ENCODE assay signal across 27 cellular contexts in genomic region chrX:41716217-41716616, GRCh38. TPM values are rescaled to one million over a fixed set of nuclear protein-coding genes. Genes with fewer than 3 reads are reported as not detected.
A peak's percentile ranks its signal among the peaks of the same experiment; 100 is the strongest.
DNase-seq lines count a peak whose midpoint lies in the region; ATAC-seq and FAIRE-seq lines count a peak whose summit lies in the region.
"Had no signal": no experiment of that assay in that cellular context is flagged by ENCODE, and none has a peak within 500 bp of the region (broad histone marks: within the 10 kb centered on the region; RNA-seq: fewer than 3 reads in every experiment).

No MANE protein-coding gene starts in this region.

- H3K36me3 Mint-ChIP-seq in activated T-cell treated with anti-CD3 and anti-CD28 coated beads, Interleukin-2, amount 50 U/mL, for 72 hours (ENCODE audit: insufficient read depth in 2 of 2): peaks cover 13 to 26% of the 10 kb centered on the region in 2 donors
- peaks cover 30% of the 10 kb centered on the region for H3K36me3 Mint-ChIP-seq in T-helper 1 cell treated with Interleukin-12 subunit alpha and Interleukin-12 subunit beta and Interleukin-4 antibody, amounts not matched to agents 30 μg/mL and 1 μg/mL, for 36 hours (ENCODE audit: low read depth)
- peaks cover 5 to 29% (median 16%) of the 10 kb centered on the region in 3 donors for H3K36me3 Mint-ChIP-seq in naive thymus-derived CD8-positive, alpha-beta T cell

- H3K9me3 Mint-ChIP-seq in activated T-cell treated with anti-CD3 and anti-CD28 coated beads, Interleukin-2, amount 50 U/mL, for 72 hours: peaks cover 4 to 7% of the 10 kb centered on the region in 2 donors
- H3K9me3 Mint-ChIP-seq in T-helper 1 cell treated with Interleukin-12 subunit alpha and Interleukin-12 subunit beta and Interleukin-4 antibody, amounts not matched to agents 30 μg/mL and 1 μg/mL, for 36 hours: peaks cover 20% of the 10 kb centered on the region
- peaks cover 0 to 31% (median 9%) of the 10 kb centered on the region in 9 donors for H3K9me3 Mint-ChIP-seq in naive thymus-derived CD8-positive, alpha-beta T cell

- peaks cover 14% of the 10 kb centered on the region for H3K27me3 Mint-ChIP-seq in activated T-cell treated with anti-CD3 and anti-CD28 coated beads, Interleukin-2, amount 50 U/mL, for 72 hours (ENCODE audit: low read depth)
- no peaks in the 10 kb centered on the region for H3K27me3 Mint-ChIP-seq in T-helper 1 cell treated with Interleukin-12 subunit alpha and Interleukin-12 subunit beta and Interleukin-4 antibody, amounts not matched to agents 30 μg/mL and 1 μg/mL, for 36 hours (ENCODE audit: low read depth)
- H3K27me3 Mint-ChIP-seq in naive thymus-derived CD8-positive, alpha-beta T cell: no peaks in the 10 kb centered on the region

- POLR2A ChIA-PET in naive thymus-derived CD8-positive, alpha-beta T cell (lab: Charles Lee): interaction anchor here (0.8 kb wide), 1 partner anchor 10 kb away, joined by 3 read pairs; no protein-coding TSS in a partner anchor

- H3K4me1 Mint-ChIP-seq in activated T-cell treated with anti-CD3 and anti-CD28 coated beads, Interleukin-2, amount 50 U/mL, for 72 hours (ENCODE audit: low read depth): peaks cover 27% of the 10 kb centered on the region
- H3K4me1 Mint-ChIP-seq in T-helper 1 cell treated with Interleukin-12 subunit alpha and Interleukin-12 subunit beta and Interleukin-4 antibody, amounts not matched to agents 30 μg/mL and 1 μg/mL, for 36 hours (ENCODE audit: low read depth): peaks cover 37% of the 10 kb centered on the region
- peaks cover 15 to 60% (median 41%) of the 10 kb centered on the region in 4 donors for H3K4me1 Mint-ChIP-seq in naive thymus-derived CD8-positive, alpha-beta T cell

- peak overlapping the region in 1 of 2 donors; percentile 39 for H3K4me3 Mint-ChIP-seq in activated T-cell treated with anti-CD3 and anti-CD28 coated beads, Interleukin-2, amount 50 U/mL, for 72 hours
- no peak overlapping the region for H3K4me3 Mint-ChIP-seq in T-helper 1 cell treated with Interleukin-12 subunit alpha and Interleukin-12 subunit beta and Interleukin-4 antibody, amounts not matched to agents 30 μg/mL and 1 μg/mL, for 36 hours
- H3K4me3 Mint-ChIP-seq in naive thymus-derived CD8-positive, alpha-beta T cell: peak overlapping the region in 1 of 10 donors; percentile 47
- H3K4me3 Mint-ChIP-seq: HFFc6 had no signal

- DNase-seq in activated T-cell treated with anti-CD3 and anti-CD28 coated beads, Interleukin-2, amount 50 U/mL, for 72 hours: no peak
- no peak for DNase-seq in activated T-cell treated with anti-CD3 and anti-CD28 coated beads for 4 hours
- no peak for DNase-seq in GM19239 (ENCODE audit: insufficient read length, low spot score)
- no peak for DNase-seq in naive thymus-derived CD8-positive, alpha-beta T cell
- DNase-seq in stimulated activated CD4-positive, alpha-beta T cell treated with anti-CD3 and anti-CD28 coated beads, Interleukin-1b, Interleukin-23, amount 100 ng/mL, for 48 hours: no peak
- no peak for DNase-seq in epidermal melanocyte (ENCODE audit: insufficient read length, low spot score)
- DNase-seq: CD4-positive, CD25-positive, alpha-beta regulatory T cell; COR-L47; DMS79; H7; HFFc6; MG63; NCI-H1417; NCI-H1694 treated with DMSO at 0.1 percent for 48 hours; NCI-H2081 treated with DMSO at 0.1 percent for 48 hours; NCI-H2171 treated with DMSO at 0.1 percent for 48 hours; NCI-H524 treated with DMSO at 0.1 percent for 48 hours; NCI-H82; OCI-M1 had no signal

- no peak overlapping the region for H3K27ac Mint-ChIP-seq in activated T-cell treated with anti-CD3 and anti-CD28 coated beads, Interleukin-2, amount 50 U/mL, for 72 hours
- peak overlapping the region; percentile 68 for H3K27ac Mint-ChIP-seq in T-helper 1 cell treated with Interleukin-12 subunit alpha and Interleukin-12 subunit beta and Interleukin-4 antibody, amounts not matched to agents 30 μg/mL and 1 μg/mL, for 36 hours
- peak overlapping the region in 7 of 10 donors; percentile 2 to 61 (median 29) for H3K27ac Mint-ChIP-seq in naive thymus-derived CD8-positive, alpha-beta T cell
- H3K27ac Mint-ChIP-seq: HFFc6 had no signal

- peak; percentile 94 for FAIRE-seq in GM19239 (lab: Jason Lieb, UNC)
- FAIRE-seq: HepG2, K562, RCC 7860 had no signal

- peak; percentile 15 to 53 for ATAC-seq in activated T-cell treated with anti-CD3 and anti-CD28 coated beads, Interleukin-2, amount 50 U/mL, for 72 hours (replicated peaks in 1 of 2)
- no peak for ATAC-seq in naive thymus-derived CD8-positive, alpha-beta T cell
- ATAC-seq: HepG2, K562 had no signal

RNA-seq across cellular contexts. Expression of gene GPR82, which starts 7.8 kb away (rescaled TPM):
- total RNA-seq in activated T-cell treated with anti-CD3 and anti-CD28 coated beads, Interleukin-2, amount 50 U/mL, for 72 hours: under 1 TPM in 1 of 2 donors, not detected in 1; 0.19 TPM
- total RNA-seq in naive thymus-derived CD8-positive, alpha-beta T cell: not detected
- polyA plus RNA-seq in naive thymus-derived CD8-positive, alpha-beta T cell: under 1 TPM; 0.08 to 0.19 (median 0.10) TPM
- total RNA-seq: A673; CD4-positive, CD25-positive, alpha-beta regulatory T cell; H7; HepG2; HFFc6; K562; LHCN-M2; SJSA1 had no signal
- polyA plus RNA-seq: BJ, HepG2, K562 had no signal

RNA-seq across cellular contexts. Expression of gene GPR34, which starts 27.4 kb away (rescaled TPM):
- total RNA-seq in activated T-cell treated with anti-CD3 and anti-CD28 coated beads, Interleukin-2, amount 50 U/mL, for 72 hours: under 1 TPM; 0.51 to 0.58 TPM
- total RNA-seq in naive thymus-derived CD8-positive, alpha-beta T cell: under 1 TPM; 0.33 to 0.52 TPM
- polyA plus RNA-seq in naive thymus-derived CD8-positive, alpha-beta T cell: under 1 TPM; 0.18 to 0.40 (median 0.27) TPM
- total RNA-seq: A673; CD4-positive, CD25-positive, alpha-beta regulatory T cell; H7; HepG2; HFFc6; K562; LHCN-M2; SJSA1 had no signal
- polyA plus RNA-seq: BJ, HepG2 had no signal

Comparison
In these comparisons a context has a peak if more than half of its experiments do, and no peak if none do; other contexts are left out.
1. ATAC-seq: peak in activated T-cell treated with anti-CD3 and anti-CD28 coated beads, Interleukin-2, amount 50 U/mL, for 72 hours (2 of 2); none in naive thymus-derived CD8-positive, alpha-beta T cell (0 of 2).